ENCODE assay signal across 1 cellular context in the genomic region with DNA sequence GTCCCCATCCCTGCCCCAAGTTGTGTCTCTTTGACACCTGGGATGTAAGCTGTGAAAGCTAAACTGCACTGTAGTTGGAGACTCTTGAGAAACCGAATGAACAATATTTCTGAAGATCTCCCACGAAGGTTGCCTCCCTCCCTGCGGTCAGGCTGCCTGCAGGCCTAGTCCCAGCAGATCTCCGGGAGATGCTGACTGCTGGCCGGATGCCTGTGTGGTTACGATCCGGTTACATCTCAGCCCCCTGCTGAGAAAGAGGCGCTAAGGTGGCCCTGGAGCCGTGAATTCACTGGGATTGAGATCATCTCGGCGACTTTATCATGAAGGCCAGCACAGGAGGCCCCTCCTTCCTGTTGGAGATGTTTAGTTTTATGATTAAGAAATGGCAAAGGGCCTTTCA.
TF ChIP-seq lines count a peak whose summit lies in the region.

No MANE protein-coding gene starts in this region.

TF ChIP-seq in A549, 52 proteins besides CTCF, POLR2A, EP300 and RAD21 (continued from another document):
- TF ChIP-seq KDM1A (IDR thresholded peaks at IDR 0.05; ENCODE audit: low read depth) (no peak), CHD4 (IDR thresholded peaks at IDR 0.05; ENCODE audit: borderline replicate concordance) (no peak), BHLHE40 (IDR thresholded peaks at IDR 0.05; ENCODE audit: low read depth, low read length) (no peak), HDAC2 (IDR thresholded peaks at IDR 0.05) (no peak), EHF (CRISPR knock-in tag; IDR thresholded peaks at IDR 0.05) (no peak), NFE2L2 (conservative IDR thresholded peaks at IDR 0.05; ENCODE audit: low read length) (no peak), ZFP36 (IDR thresholded peaks at IDR 0.05; ENCODE audit: borderline replicate concordance, partially characterized antibody) (no peak), CBX8 (IDR thresholded peaks at IDR 0.05) (no peak), JUN (IDR thresholded peaks at IDR 0.05) (peak; percentile 55 to 74; a peak in 3 of 5 replicates), ZNF302 (CRISPR knock-in tag; IDR thresholded peaks at IDR 0.05) (no peak), RARB (CRISPR knock-in tag; IDR thresholded peaks at IDR 0.05) (no peak), FOSB (CRISPR knock-in tag; IDR thresholded peaks at IDR 0.05) (no peak), NR3C1 (IDR thresholded peaks at IDR 0.05) (no peak), HOXB5 (CRISPR knock-in tag; IDR thresholded peaks at IDR 0.05) (no peak), POLR2AphosphoS2 (conservative IDR thresholded peaks at IDR 0.05; ENCODE audit: low read length) (no peak)
- TF ChIP-seq, protein P1, sequence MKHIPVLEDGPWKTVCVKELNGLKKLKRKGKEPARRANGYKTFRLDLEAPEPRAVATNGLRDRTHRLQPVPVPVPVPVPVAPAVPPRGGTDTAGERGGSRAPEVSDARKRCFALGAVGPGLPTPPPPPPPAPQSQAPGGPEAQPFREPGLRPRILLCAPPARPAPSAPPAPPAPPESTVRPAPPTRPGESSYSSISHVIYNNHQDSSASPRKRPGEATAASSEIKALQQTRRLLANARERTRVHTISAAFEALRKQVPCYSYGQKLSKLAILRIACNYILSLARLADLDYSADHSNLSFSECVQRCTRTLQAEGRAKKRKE (CRISPR knock-in tag; IDR thresholded peaks at IDR 0.05; ENCODE audit: low read depth) = no peak
- TF ChIP-seq, protein P2, sequence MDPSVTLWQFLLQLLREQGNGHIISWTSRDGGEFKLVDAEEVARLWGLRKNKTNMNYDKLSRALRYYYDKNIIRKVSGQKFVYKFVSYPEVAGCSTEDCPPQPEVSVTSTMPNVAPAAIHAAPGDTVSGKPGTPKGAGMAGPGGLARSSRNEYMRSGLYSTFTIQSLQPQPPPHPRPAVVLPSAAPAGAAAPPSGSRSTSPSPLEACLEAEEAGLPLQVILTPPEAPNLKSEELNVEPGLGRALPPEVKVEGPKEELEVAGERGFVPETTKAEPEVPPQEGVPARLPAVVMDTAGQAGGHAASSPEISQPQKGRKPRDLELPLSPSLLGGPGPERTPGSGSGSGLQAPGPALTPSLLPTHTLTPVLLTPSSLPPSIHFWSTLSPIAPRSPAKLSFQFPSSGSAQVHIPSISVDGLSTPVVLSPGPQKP (IDR thresholded peaks at IDR 0.05; ENCODE audit: low read depth, low read length) = no peak
